ENCODE assay signal across 10 cellular contexts in genomic region chr3:14847613-14848541, GRCh38. TPM values are rescaled to one million over a fixed set of nuclear protein-coding genes. Genes with fewer than 3 reads are reported as not detected.
DNase-seq lines count a peak whose midpoint lies in the region; ATAC-seq and TF ChIP-seq lines count a peak whose summit lies in the region.
"Had no signal": no experiment of that assay in that cellular context is flagged by ENCODE, and none has a peak within 500 bp of the region (broad histone marks: within the 10 kb centered on the region; RNA-seq: fewer than 3 reads in every experiment).

No MANE protein-coding gene starts in this region.

- 23 to 39% methylated on average over 12 to 15 of the region's 15 CpGs for WGBS in body of pancreas, 2 donors
- 42% methylated on average over 2 of the region's 15 CpGs for WGBS in right lobe of liver (ENCODE audit: insufficient coverage, low coverage, low lambda C conversion rate, missing lambda C conversion rate)

- no peaks in the 10 kb centered on the region for H3K9me3 ChIP-seq in BLaER1
- no peaks in the 10 kb centered on the region for H3K9me3 ChIP-seq in HEK293 (ENCODE audit: control insufficient read depth, insufficient read depth, low read depth, low read length)
- no peaks in the 10 kb centered on the region for H3K9me3 ChIP-seq in body of pancreas
- no peaks in the 10 kb centered on the region for H3K9me3 ChIP-seq in right lobe of liver
- no peaks in the 10 kb centered on the region for H3K9me3 ChIP-seq in ascending aorta
- H3K9me3 ChIP-seq: pancreas had no signal

- no peaks in the 10 kb centered on the region for H4K20me1 ChIP-seq in BLaER1

- H3K27ac ChIP-seq in BLaER1, result peak overlapping the region; percentile 43; the same call in 1 of the 2 replicates
- no peak overlapping the region for H3K27ac ChIP-seq in HEK293 (ENCODE audit: extremely low read depth, low read depth, low read length)
- H3K27ac ChIP-seq in body of pancreas, result no peak overlapping the region
- H3K27ac ChIP-seq in right lobe of liver, result no peak overlapping the region
- H3K27ac ChIP-seq in ascending aorta, result peak overlapping the region in 1 of 2 donors; percentile 6
- H3K27ac ChIP-seq: pancreas had no signal

- POLR2A ChIA-PET in HEK293 (lab: Yijun Ruan, JAX), result no interaction called here

- DNase-seq in body of pancreas (peak in 3 of 4 donors; percentile 22 to 29 (median 23)), right lobe of liver (peak in 1 of 3 donors; percentile 42), head of caudate nucleus (no peak), ascending aorta (ENCODE audit: low spot score in 2 of 2) (no peak), NCI-H146 (lab: John Stamatoyannopoulos, UW) (no peak)
- DNase-seq in activated CD4-positive, CD25-positive, alpha-beta regulatory T cell (lab: John Stamatoyannopoulos, UW), result no peak
- DNase-seq: pancreas had no signal

- TF ChIP-seq CTCF in HEK293 (tag by site-specific recombination; IDR thresholded peaks at IDR 0.05) (0 out of 2 replicates have a peak, but pooled peaks have one; percentile 22), body of pancreas (IDR thresholded peaks at IDR 0.05) (no peak), right lobe of liver (IDR thresholded peaks at IDR 0.05) (no peak), ascending aorta (IDR thresholded peaks at IDR 0.05) (no peak)

- H3K27me3 ChIP-seq in BLaER1, result no peaks in the 10 kb centered on the region
- no peaks in the 10 kb centered on the region for H3K27me3 ChIP-seq in body of pancreas
- no peaks in the 10 kb centered on the region for H3K27me3 ChIP-seq in right lobe of liver
- no peaks in the 10 kb centered on the region for H3K27me3 ChIP-seq in ascending aorta
- H3K27me3 ChIP-seq: pancreas had no signal

- intact Hi-C loops in body of pancreas (cut with DNase I) (no loop called here), right lobe of liver (cut with DNase I) (no loop called here), head of caudate nucleus (cut with DNase I) (no loop called here), ascending aorta (cut with DNase I) (no loop called here)

- H3K4me2 ChIP-seq in BLaER1, result peak overlapping the region; percentile 70

- peaks cover 32% of the 10 kb centered on the region for H3K4me1 ChIP-seq in BLaER1
- no peaks in the 10 kb centered on the region for H3K4me1 ChIP-seq in HEK293 (ENCODE audit: control insufficient read depth, insufficient read depth, low read length)
- no peaks in the 10 kb centered on the region for H3K4me1 ChIP-seq in body of pancreas
- no peaks in the 10 kb centered on the region for H3K4me1 ChIP-seq in right lobe of liver
- H3K4me1 ChIP-seq in ascending aorta, result no peaks in the 10 kb centered on the region
- H3K4me1 ChIP-seq: pancreas had no signal

- H3K36me3 ChIP-seq in BLaER1, result no peaks in the 10 kb centered on the region
- H3K36me3 ChIP-seq in HEK293 (ENCODE audit: control insufficient read depth in 2 of 2, insufficient read depth in 1 of 2, low read length in 2 of 2), result no peaks in the 10 kb centered on the region
- H3K36me3 ChIP-seq in body of pancreas (replicated peaks in 1 of 2; ENCODE audit: insufficient read depth in 1 of 2, low read depth in 2 of 2), result no peaks in the 10 kb centered on the region
- H3K36me3 ChIP-seq in right lobe of liver, result no peaks in the 10 kb centered on the region
- no peaks in the 10 kb centered on the region for H3K36me3 ChIP-seq in ascending aorta
- H3K36me3 ChIP-seq: pancreas had no signal

- CTCF ChIA-PET in HEK293 (lab: Yijun Ruan, JAX), result interaction anchor here (0.7 kb wide), 1 partner anchor 78 kb away, joined by 3 read pairs; no protein-coding TSS in a partner anchor

- TF ChIP-seq POLR2A in body of pancreas (IDR thresholded peaks at IDR 0.05) (no peak), right lobe of liver (IDR thresholded peaks at IDR 0.05) (no peak)

- no peak overlapping the region for H3K9ac ChIP-seq in BLaER1

- no peak overlapping the region for H3K4me3 ChIP-seq in BLaER1
- no peak overlapping the region for H3K4me3 ChIP-seq in HEK293 (ENCODE audit: low read depth, low read length)
- H3K4me3 ChIP-seq in body of pancreas, result no peak overlapping the region
- H3K4me3 ChIP-seq in right lobe of liver, result no peak overlapping the region
- H3K4me3 ChIP-seq in ascending aorta, result no peak overlapping the region
- H3K4me3 ChIP-seq: pancreas had no signal

- ATAC-seq in body of pancreas (peak; percentile 35), right lobe of liver (peak; percentile 45 to 74 (median 50))

TF ChIP-seq in HEK293, 187 proteins besides CTCF, POLR2A, EP300 and RAD21 (continues in another document):
- TF ChIP-seq REPIN1 (tag by site-specific recombination; IDR thresholded peaks at IDR 0.05; ENCODE audit: low read depth), result no peak
- TF ChIP-seq BCL11A (tag by site-specific recombination; IDR thresholded peaks at IDR 0.05; ENCODE audit: low read depth), result no peak
- no peak for TF ChIP-seq ZNF350 (tag by site-specific recombination; IDR thresholded peaks at IDR 0.05)
- TF ChIP-seq ZNF175 (tag by site-specific recombination; IDR thresholded peaks at IDR 0.05), result no peak
- TF ChIP-seq, protein P1, sequence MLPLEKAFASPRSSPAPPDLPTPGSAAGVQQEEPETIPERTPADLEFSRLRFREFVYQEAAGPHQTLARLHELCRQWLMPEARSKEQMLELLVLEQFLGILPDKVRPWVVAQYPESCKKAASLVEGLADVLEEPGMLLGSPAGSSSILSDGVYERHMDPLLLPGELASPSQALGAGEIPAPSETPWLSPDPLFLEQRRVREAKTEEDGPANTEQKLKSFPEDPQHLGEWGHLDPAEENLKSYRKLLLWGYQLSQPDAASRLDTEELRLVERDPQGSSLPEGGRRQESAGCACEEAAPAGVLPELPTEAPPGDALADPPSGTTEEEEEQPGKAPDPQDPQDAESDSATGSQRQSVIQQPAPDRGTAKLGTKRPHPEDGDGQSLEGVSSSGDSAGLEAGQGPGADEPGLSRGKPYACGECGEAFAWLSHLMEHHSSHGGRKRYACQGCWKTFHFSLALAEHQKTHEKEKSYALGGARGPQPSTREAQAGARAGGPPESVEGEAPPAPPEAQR (tag by site-specific recombination; IDR thresholded peaks at IDR 0.05), result no peak
- TF ChIP-seq SP2 (tag by site-specific recombination; IDR thresholded peaks at IDR 0.05), result peak; percentile 34
- TF ChIP-seq ZNF580 (tag by site-specific recombination; IDR thresholded peaks at IDR 0.05), result no peak
- TF ChIP-seq ZFHX2 (tag by site-specific recombination; conservative IDR thresholded peaks at IDR 0.05), result peak; percentile 52
- TF ChIP-seq EGR2 (tag by site-specific recombination; IDR thresholded peaks at IDR 0.05; ENCODE audit: low read depth), result 0 out of 2 replicates have a peak, but pooled peaks have one; percentile 25
- TF ChIP-seq IKZF3 (tag by site-specific recombination; IDR thresholded peaks at IDR 0.05), result no peak
- TF ChIP-seq ZNF600 (tag by site-specific recombination; IDR thresholded peaks at IDR 0.05), result no peak
- no peak for TF ChIP-seq ZNF148 (tag by site-specific recombination; IDR thresholded peaks at IDR 0.05; ENCODE audit: borderline replicate concordance)
- peak; percentile 16; the same call in 1 of the 2 replicates for TF ChIP-seq ZIC2 (tag by site-specific recombination; IDR thresholded peaks at IDR 0.05)
- peak; percentile 58 for TF ChIP-seq KLF1 (tag by site-specific recombination; IDR thresholded peaks at IDR 0.05)
- no peak for TF ChIP-seq ZFP41 (tag by site-specific recombination; IDR thresholded peaks at IDR 0.05; ENCODE audit: borderline replicate concordance)

RNA-seq across cellular contexts. Expression of gene FGD5, which starts 29.1 kb away (rescaled TPM):
- total RNA-seq in body of pancreas (1 to 10 TPM; 4.9 to 7.8 TPM), right lobe of liver (1 to 10 TPM; 3.4 to 8.9 (median 5.9) TPM), ascending aorta (112 TPM)
- total RNA-seq: T-helper 1 cell treated with Interleukin-12 subunit alpha and Interleukin-12 subunit beta and Interleukin-4 antibody, amounts not matched to agents 30 ng/mL and 1 ng/mL, for 36 hours had no signal

Comparison
In these comparisons a context has a peak if more than half of its experiments do, and no peak if none do; other contexts are left out.
1. DNase-seq: peak in body of pancreas (3 of 4); none in head of caudate nucleus (0 of 42), activated CD4-positive, CD25-positive, alpha-beta regulatory T cell (0 of 4), ascending aorta (0 of 2) and NCI-H146 (single experiment).
2. RNA of gene FGD5, which starts 29.1 kb away (total RNA-seq): 112 TPM in ascending aorta (single experiment); 4.9 to 7.8 TPM in body of pancreas and 3.4 to 8.9 TPM in right lobe of liver; every median in the first group is over 10 times any median in the second.